27 cellular contexts compared by ENCODE assay signal in genomic region chr6:166174031-166174430, GRCh38. TPM values are rescaled to one million over a fixed set of nuclear protein-coding genes. Genes with fewer than 3 reads are reported as not detected.
DNase-seq lines count a peak whose midpoint lies in the region; ATAC-seq, FAIRE-seq and TF ChIP-seq lines count a peak whose summit lies in the region.
"Had no signal": no experiment of that assay in that cellular context is flagged by ENCODE, and none has a peak within 500 bp of the region (broad histone marks: within the 10 kb centered on the region; RNA-seq: fewer than 3 reads in every experiment).

No MANE protein-coding gene starts in this region.

- H3K79me2 ChIP-seq in GM12878 (ENCODE audit: control insufficient read depth, insufficient read depth, low read length): peaks cover 16% of the 10 kb centered on the region

- POLR2A ChIA-PET in GM12878 (lab: Charles Lee): no interaction called here

- TF ChIP-seq RAD21 in GM12878 (IDR thresholded peaks at IDR 0.05; ENCODE audit: insufficient read depth, low read depth, low read length): no peak

- intact Hi-C loops in GM12878 (cut with micrococcal nuclease; ENCODE audit: unreplicated experiment): loop anchor here (5.0 to 10.0 kb wide), 2 partner anchors 83 to 231 kb away; no protein-coding TSS in a partner anchor
- intact Hi-C loops in activated naive CD4-positive, alpha-beta T cell treated with anti-CD3 and anti-CD28 coated beads for 36 hours (cut with micrococcal nuclease): no loop called here

- peak overlapping the region; percentile 9 for H2AFZ ChIP-seq in GM12878 (ENCODE audit: control insufficient read depth, low read depth, low read length)

- no peak for TF ChIP-seq EP300 in GM12878 (IDR thresholded peaks at IDR 0.05; ENCODE audit: borderline replicate concordance in 1 of 2, control insufficient read depth in 1 of 2, low read depth in 2 of 2, low read length in 2 of 2)

- 19% methylated on average over 5 of the region's 5 CpGs for WGBS in GM12878 (ENCODE audit: insufficient coverage, insufficient replicate concordance, low lambda C conversion rate, missing lambda C conversion rate)

- H3K4me1 Mint-ChIP-seq in activated naive CD4-positive, alpha-beta T cell treated with anti-CD3 and anti-CD28 coated beads for 36 hours (ENCODE audit: low read depth): no peaks in the 10 kb centered on the region
- H3K4me1 Mint-ChIP-seq: CD4-positive, CD25-positive, alpha-beta regulatory T cell; naive thymus-derived CD4-positive, alpha-beta T cell had no signal

- H3K27ac Mint-ChIP-seq in activated naive CD4-positive, alpha-beta T cell treated with anti-CD3 and anti-CD28 coated beads for 36 hours: no peak overlapping the region
- H3K27ac Mint-ChIP-seq: activated CD8-positive, alpha-beta T cell treated with anti-CD3 and anti-CD28 coated beads for 36 hours; CD4-positive, CD25-positive, alpha-beta regulatory T cell; naive thymus-derived CD4-positive, alpha-beta T cell had no signal

- peaks cover 4% of the 10 kb centered on the region for H3K4me1 ChIP-seq in GM12878 (ENCODE audit: control insufficient read depth, insufficient read depth, low read length)
- no peaks in the 10 kb centered on the region for H3K4me1 ChIP-seq in SJCRH30

- no peak for FAIRE-seq in GM12878 (lab: Jason Lieb, UNC)
- FAIRE-seq: D721Med had no signal

- H3K9me3 Mint-ChIP-seq in activated naive CD4-positive, alpha-beta T cell treated with anti-CD3 and anti-CD28 coated beads for 36 hours: no peaks in the 10 kb centered on the region
- H3K9me3 Mint-ChIP-seq: activated CD8-positive, alpha-beta T cell treated with anti-CD3 and anti-CD28 coated beads for 36 hours; CD4-positive, CD25-positive, alpha-beta regulatory T cell; naive thymus-derived CD4-positive, alpha-beta T cell had no signal

- peak overlapping the region; percentile 4; the same call in 1 of the 2 replicates for H3K9ac ChIP-seq in GM12878 (ENCODE audit: control insufficient read depth, insufficient read depth, low read length)

- RAD21 ChIA-PET in GM12878 (lab: Charles Lee; ENCODE audit: unreplicated experiment): no interaction called here

- ATAC-seq in GM18502 (IDR thresholded peaks at IDR 0.05; ENCODE audit: poor library complexity, unreplicated experiment) (peak; percentile 71), GM19467 (IDR thresholded peaks at IDR 0.05; ENCODE audit: unreplicated experiment) (peak; percentile 45), HG02885 (IDR thresholded peaks at IDR 0.05; ENCODE audit: poor library complexity, unreplicated experiment) (peak; percentile 49), GM12878 (no peak)
- ATAC-seq: activated CD8-positive, alpha-beta T cell treated with anti-CD3 and anti-CD28 coated beads for 36 hours; gastroesophageal sphincter; naive thymus-derived CD4-positive, alpha-beta T cell; Right ventricle myocardium inferior had no signal

- CTCF ChIA-PET in GM12878 (lab: Yijun Ruan, JAX): no interaction called here
- CTCF ChIA-PET in activated naive CD4-positive, alpha-beta T cell treated with anti-CD3 and anti-CD28 coated beads for 36 hours (lab: Charles Lee): no interaction called here

- in situ Hi-C loops in GM12878 (cut with MboI): no loop called here

- peaks cover 1 to 5% of the 10 kb centered on the region in 2 experiments; a peak in 1 of 4 replicates for H3K27me3 ChIP-seq in GM12878 (replicated peaks in 1 of 2; ENCODE audit: control insufficient read depth in 2 of 2, insufficient read depth in 2 of 2, low read length in 1 of 2)
- H3K27me3 ChIP-seq in SJCRH30: no peaks in the 10 kb centered on the region

- H3K4me2 ChIP-seq in GM12878 (ENCODE audit: control insufficient read depth, insufficient read depth): peak overlapping the region; percentile 26; the same call in 1 of the 2 replicates

- H3K27ac ChIP-seq in GM12878 (ENCODE audit: control insufficient read depth, insufficient read depth): peak overlapping the region; percentile 71
- H3K27ac ChIP-seq in SJCRH30: no peak overlapping the region
- H3K27ac ChIP-seq: gastroesophageal sphincter, left lung, stomach, tibial nerve had no signal

- SMC1A ChIA-PET in GM12878 (lab: Charles Lee; ENCODE audit: uncharacterized antibody, unreplicated experiment): no interaction called here

- no peak for TF ChIP-seq POLR2A in GM12878 (IDR thresholded peaks at IDR 0.05; ENCODE audit: low read depth, low read length)

- no peak for TF ChIP-seq CTCF in GM12878 (IDR thresholded peaks at IDR 0.05 in 2 of 3, conservative IDR thresholded peaks at IDR 0.05 in 1 of 3; ENCODE audit: control insufficient read depth in 2 of 3, extremely low read depth in 1 of 3, insufficient read depth in 1 of 3, low read depth in 3 of 3, low read length in 3 of 3)

- H3K9me3 ChIP-seq in GM12878 (replicated peaks; ENCODE audit: control insufficient read depth, insufficient read depth, low read length): no peaks in the 10 kb centered on the region; the same call in 2 of the 3 replicates
- H3K9me3 ChIP-seq in SJCRH30 (replicated peaks): no peaks in the 10 kb centered on the region; the same call in 1 of the 2 replicates
- H3K9me3 ChIP-seq: gastroesophageal sphincter, left lung, stomach, tibial nerve had no signal

- no TSS peak for BruUV-seq in GM12878 (replicated peaks; lab: Mats Ljungman, UMichigan)

- H3K4me3 ChIP-seq in GM12878: no peak overlapping the region
- H3K4me3 ChIP-seq in SJCRH30: no peak overlapping the region
- H3K4me3 ChIP-seq: gastroesophageal sphincter, left lung, stomach, tibial nerve had no signal

- H4K20me1 ChIP-seq in GM12878 (ENCODE audit: control insufficient read depth, insufficient read depth): no peaks in the 10 kb centered on the region

- peak; percentile 85 for DNase-seq in GM12878 (ENCODE audit: low read depth, low spot score)
- no peak for DNase-seq in NCI-H1092 treated with DMSO at 0.1 percent for 48 hours (lab: John Stamatoyannopoulos, UW)
- no peak for DNase-seq in SJCRH30
- no peak for DNase-seq in activated naive CD4-positive, alpha-beta T cell treated with anti-CD3 and anti-CD28 coated beads for 36 hours
- DNase-seq in NCI-H1417 (lab: John Stamatoyannopoulos, UW): no peak
- DNase-seq: activated CD8-positive, alpha-beta T cell treated with anti-CD3 and anti-CD28 coated beads for 36 hours; activated effector memory CD4-positive, alpha-beta T cell treated with anti-CD3 and anti-CD28 coated beads, Interleukin-2, amount 50 U/mL, for 16 hours; CD4-positive, CD25-positive, alpha-beta regulatory T cell; HCEC 1CT; hippocampal formation; left lung; naive thymus-derived CD4-positive, alpha-beta T cell; NCI-H1048; NCI-H446 treated with DMSO at 0.1 percent for 48 hours; occipital lobe; stimulated activated CD8-positive, alpha-beta memory T cell treated with anti-CD3 and anti-CD28 coated beads, Interleukin-4, amount 100 ng/mL, for 48 hours; stomach; SW 1271 had no signal

- H3K36me3 ChIP-seq in GM12878 (ENCODE audit: control insufficient read depth in 2 of 2, insufficient read depth in 2 of 2, low read length in 1 of 2) (no peaks in the 10 kb centered on the region), SJCRH30 (no peaks in the 10 kb centered on the region)
- H3K36me3 ChIP-seq: gastroesophageal sphincter, left lung, stomach, tibial nerve had no signal

- peaks cover 14% of the 10 kb centered on the region for H3K27me3 Mint-ChIP-seq in activated naive CD4-positive, alpha-beta T cell treated with anti-CD3 and anti-CD28 coated beads for 36 hours (ENCODE audit: low read depth)

- no peaks in the 10 kb centered on the region for H3K36me3 Mint-ChIP-seq in activated naive CD4-positive, alpha-beta T cell treated with anti-CD3 and anti-CD28 coated beads for 36 hours (ENCODE audit: low read depth)
- H3K36me3 Mint-ChIP-seq: CD4-positive, CD25-positive, alpha-beta regulatory T cell; naive thymus-derived CD4-positive, alpha-beta T cell had no signal

- no peak overlapping the region for H3K4me3 Mint-ChIP-seq in activated naive CD4-positive, alpha-beta T cell treated with anti-CD3 and anti-CD28 coated beads for 36 hours
- H3K4me3 Mint-ChIP-seq: activated CD8-positive, alpha-beta T cell treated with anti-CD3 and anti-CD28 coated beads for 36 hours; CD4-positive, CD25-positive, alpha-beta regulatory T cell; naive thymus-derived CD4-positive, alpha-beta T cell had no signal

TF ChIP-seq in GM12878, 131 proteins besides CTCF, POLR2A, EP300 and RAD21:
- TF ChIP-seq JUND (IDR thresholded peaks at IDR 0.05; ENCODE audit: low read depth, low read length) (no peak), ZSCAN29 (IDR thresholded peaks at IDR 0.05) (no peak), RFX5 (IDR thresholded peaks at IDR 0.05; ENCODE audit: low read depth, low read length) (no peak)
TF ChIP-seq in GM12878: peak in this region for 0.

RNA-seq across cellular contexts. Expression of gene TBXT, which starts 6.4 kb away (rescaled TPM):
- total RNA-seq in GM12878 (2013; cell fraction: nucleolus; rRNA removed): 0.17 TPM in 1 of 2 replicates, not detected in the other
- total RNA-seq in GM12878 (2014; rRNA removed) (not detected in 2 replicates), GM12878 (2014; rRNA removed; fragmentation: Illumina TruSeq; extraction: Trizol) (not detected in 2 replicates), GM12878 (2021) (not detected in 2 replicates)
- 0.64 TPM for polyA plus RNA-seq in GM12878 (2011; ENCODE audit: low read depth)
- polyA plus RNA-seq in GM12878 (2011; rRNA removed) (2.1 and 2.5 TPM in 2 replicates), GM12878 (2014; fragmentation: Illumina TruSeq; extraction: Trizol) (not detected in 2 replicates), GM12878 (2014; fragmentation: Nextera tagmentation; extraction: Ambion mirVana) (not detected), GM12878 (2014; rRNA removed) (0.04 TPM in 1 of 2 replicates, not detected in the other), GM12878 (2016; fragmentation: Nextera tagmentation; extraction: Ambion mirVana) (under 1 TPM in 1 of 2 experiments, not detected in 1; 0.06 TPM)
- polyA plus RNA-seq in GM12878 (2011; cell fraction: cytosol; rRNA removed): 3.5 and 4.7 TPM in 2 replicates
- 10.0 and 11.5 TPM in 2 replicates for polyA plus RNA-seq in GM12878 (2011; cell fraction: nucleus; rRNA removed)
- polyA plus RNA-seq in GM12878 (2012): 1.6 and 1.8 TPM in 2 replicates
- polyA minus RNA-seq in GM12878 (2011; rRNA and poly(A)+ RNA removed): 1.1 and 2.0 TPM in 2 replicates
- polyA minus RNA-seq in GM12878 (2011; cell fraction: cytosol; rRNA and poly(A)+ RNA removed): 1.1 and 1.6 TPM in 2 replicates
- polyA minus RNA-seq in GM12878 (2011; cell fraction: nucleus; rRNA and poly(A)+ RNA removed): 0.86 and 1.1 TPM in 2 replicates
- 0.20 TPM in 1 of 2 replicates, not detected in the other for total RNA-seq in SJCRH30 (2014; rRNA removed; shearing (Covaris generic))
- not detected for total RNA-seq in activated naive CD4-positive, alpha-beta T cell treated with anti-CD3 and anti-CD28 coated beads for 36 hours
- total RNA-seq: activated CD8-positive, alpha-beta T cell treated with anti-CD3 and anti-CD28 coated beads for 36 hours; CD4-positive, CD25-positive, alpha-beta regulatory T cell; dermis microvascular lymphatic vessel endothelial cell; gastroesophageal sphincter; left lung; mesenteric fat pad; naive thymus-derived CD4-positive, alpha-beta T cell; occipital lobe; Right ventricle myocardium inferior; stomach; tibial nerve had no signal
- polyA plus RNA-seq: CD4-positive, CD25-positive, alpha-beta regulatory T cell; naive thymus-derived CD4-positive, alpha-beta T cell; stomach had no signal
